Comparison of ENCODE assay signal across 13 cellular contexts in genomic region chrX:31435592-31435991, GRCh38.
DNase-seq lines count a peak whose midpoint lies in the region; TF ChIP-seq lines count a peak whose summit lies in the region.
"Had no signal": no experiment of that assay in that cellular context is flagged by ENCODE, and none has a peak within 500 bp of the region (broad histone marks: within the 10 kb centered on the region; RNA-seq: fewer than 3 reads in every experiment).

No MANE protein-coding gene starts in this region.

- no peak for TF ChIP-seq CTCF in transverse colon (IDR thresholded peaks at IDR 0.05)

- no peak overlapping the region for H3K4me3 ChIP-seq in ectodermal cell (ENCODE audit: insufficient read depth, low read depth, low read length)
- H3K4me3 ChIP-seq in transverse colon: no peak overlapping the region
- H3K4me3 ChIP-seq: sigmoid colon, thoracic aorta had no signal

- H3K36me3 ChIP-seq in ectodermal cell (ENCODE audit: control insufficient read depth, insufficient read depth, low read length): no peaks in the 10 kb centered on the region
- H3K36me3 ChIP-seq in transverse colon: no peaks in the 10 kb centered on the region
- H3K36me3 ChIP-seq: sigmoid colon, thoracic aorta had no signal

- in situ Hi-C loops in transverse colon (cut with MboI; ENCODE audit: low pct_ligation_motif_present in 1 of 4, low pct_unique_long_range_greater_than_20kb in 1 of 4, low sequenced_read_pairs in 3 of 4): loop anchor here in 1 of 4 donors (25.0 kb wide), 1 partner anchor 227 kb away; no protein-coding TSS in a partner anchor

- intact Hi-C loops in transverse colon (cut with DNase I; ENCODE audit: low total_unique reads): no loop called here

- H3K9me3 ChIP-seq in ectodermal cell (ENCODE audit: control insufficient read depth, low read length) (no peaks in the 10 kb centered on the region), transverse colon (no peaks in the 10 kb centered on the region)
- H3K9me3 ChIP-seq: sigmoid colon, thoracic aorta had no signal

- TF ChIP-seq POLR2A in transverse colon (IDR thresholded peaks at IDR 0.05): no peak

- 2% methylated on average over 6 to 7 of the region's 7 CpGs for WGBS in ectodermal cell, 2 experiments
- 48% methylated on average over 7 of the region's 7 CpGs; no CpG with 5 or more reads in 1 of the 2 donors for WGBS in transverse colon (ENCODE audit: low coverage in 1 of 2), 2 donors

- peak overlapping the region; percentile 67 for H3K27ac ChIP-seq in ectodermal cell (ENCODE audit: insufficient read depth, low read depth, low read length, poor library complexity, severe bottlenecking)
- no peak overlapping the region for H3K27ac ChIP-seq in transverse colon
- H3K27ac ChIP-seq: sigmoid colon, thoracic aorta had no signal

- H3K27me3 ChIP-seq in ectodermal cell (ENCODE audit: control insufficient read depth, insufficient read depth, low read length, poor library complexity, severe bottlenecking) (no peaks in the 10 kb centered on the region), transverse colon (no peaks in the 10 kb centered on the region)
- H3K27me3 ChIP-seq: sigmoid colon had no signal

- peaks cover 14% of the 10 kb centered on the region for H3K4me1 ChIP-seq in ectodermal cell (ENCODE audit: control insufficient read depth, insufficient read depth, low read length)
- peaks cover 0 to 7% (median 0%) of the 10 kb centered on the region in 4 donors for H3K4me1 ChIP-seq in transverse colon
- H3K4me1 ChIP-seq: sigmoid colon had no signal

- TF ChIP-seq EP300 in transverse colon (IDR thresholded peaks at IDR 0.05; ENCODE audit: low read depth): no peak

- DNase-seq in NCI-H82 (lab: John Stamatoyannopoulos, UW): peak; percentile 1
- DNase-seq in NCI-H82 treated with DMSO at 0.1 percent for 48 hours (lab: John Stamatoyannopoulos, UW; ENCODE audit: unreplicated experiment): no peak
- peak; percentile 61 for DNase-seq in left kidney (ENCODE audit: low read depth, low spot score)
- DNase-seq in transverse colon: peak; percentile 70
- no peak for DNase-seq in HT-29 (ENCODE audit: low spot score)
- no peak for DNase-seq in dermis blood vessel endothelial cell
- no peak for DNase-seq in SHP77 (lab: John Stamatoyannopoulos, UW)
- DNase-seq: 8988T; activated CD4-positive, alpha-beta T cell treated with anti-CD3 and anti-CD28 coated beads, Interleukin-2, amount 50 U/mL, for 48 hours; activated gamma-delta T cell treated with Interleukin-2 at 50 U/mL for 16 hours; sigmoid colon had no signal

Comparison
In these comparisons a context has a peak if more than half of its experiments do, and no peak if none do; other contexts are left out.
1. DNase-seq: peak in NCI-H82 (single experiment), left kidney (single experiment) and transverse colon (single experiment); none in NCI-H82 treated with DMSO at 0.1 percent for 48 hours (single experiment), HT-29 (single experiment), dermis blood vessel endothelial cell (single experiment) and SHP77 (0 of 2).